ENCODE assay signal across 16 cellular contexts in genomic region chr1:17200246-17200645, GRCh38. TPM values are rescaled to one million over a fixed set of nuclear protein-coding genes. Genes with fewer than 3 reads are reported as not detected.
"Had no signal": no experiment of that assay in that cellular context is flagged by ENCODE, and none has a peak within 500 bp of the region (broad histone marks: within the 10 kb centered on the region; RNA-seq: fewer than 3 reads in every experiment).

No MANE protein-coding gene starts in this region.

- H3K27ac ChIP-seq: ascending aorta, epithelial cell of prostate, lower lobe of right lung, sigmoid colon had no signal

- FAIRE-seq: colon had no signal

- H3K27ac Mint-ChIP-seq: activated T-cell treated with anti-CD3 and anti-CD28 coated beads, Interleukin-2, amount 50 U/mL, for 24 hours; WTC11 had no signal

- DNase-seq: activated CD4-positive, alpha-beta T cell treated with anti-CD3 and anti-CD28 coated beads for 48 hours; effector CD4-positive, alpha-beta T cell; occipital lobe; stimulated activated CD4-positive, alpha-beta T cell treated with anti-CD3 and anti-CD28 coated beads, Interleukin-12 subunit alpha, Interleukin-12 subunit beta, amount 100 ng/mL, for 4 hours; stimulated activated naive CD4-positive, alpha-beta T cell; substantia nigra; T-helper 1 cell had no signal

- H3K9me3 ChIP-seq: ascending aorta, lower lobe of right lung, sigmoid colon had no signal

- H3K36me3 Mint-ChIP-seq: naive thymus-derived CD8-positive, alpha-beta T cell; WTC11 had no signal

- ATAC-seq: naive thymus-derived CD8-positive, alpha-beta T cell; WTC11 had no signal

- H3K9me3 Mint-ChIP-seq: activated T-cell treated with anti-CD3 and anti-CD28 coated beads, Interleukin-2, amount 50 U/mL, for 24 hours; naive thymus-derived CD8-positive, alpha-beta T cell; WTC11 had no signal

- H3K36me3 ChIP-seq: ascending aorta, lower lobe of right lung, sigmoid colon had no signal

- H3K27me3 ChIP-seq: ascending aorta, sigmoid colon had no signal

- H3K4me3 ChIP-seq: ascending aorta, lower lobe of right lung, sigmoid colon had no signal

- H3K4me3 Mint-ChIP-seq: activated T-cell treated with anti-CD3 and anti-CD28 coated beads, Interleukin-2, amount 50 U/mL, for 24 hours; WTC11 had no signal

- H3K4me1 ChIP-seq: ascending aorta, lower lobe of right lung, sigmoid colon had no signal

RNA-seq across cellular contexts. Expression of gene PADI1, which starts 4.7 kb away (rescaled TPM):
- total RNA-seq: ascending aorta; lower lobe of right lung; mononuclear cell; naive thymus-derived CD8-positive, alpha-beta T cell; occipital lobe; sigmoid colon had no signal
- polyA plus RNA-seq: naive thymus-derived CD8-positive, alpha-beta T cell had no signal

RNA-seq across cellular contexts. Expression of gene PADI3, which starts 48.7 kb away (rescaled TPM):
- total RNA-seq: ascending aorta; lower lobe of right lung; mononuclear cell; naive thymus-derived CD8-positive, alpha-beta T cell; occipital lobe; sigmoid colon had no signal
- polyA plus RNA-seq: naive thymus-derived CD8-positive, alpha-beta T cell had no signal
